ENCODE assay signal across 22 cellular contexts in genomic region chr10:13110908-13111307, GRCh38. TPM values are rescaled to one million over a fixed set of nuclear protein-coding genes. Genes with fewer than 3 reads are reported as not detected.
DNase-seq lines count a peak whose midpoint lies in the region; ATAC-seq and TF ChIP-seq lines count a peak whose summit lies in the region.
"Had no signal": no experiment of that assay in that cellular context is flagged by ENCODE, and none has a peak within 500 bp of the region (broad histone marks: within the 10 kb centered on the region; RNA-seq: fewer than 3 reads in every experiment).

No MANE protein-coding gene starts in this region.

- WGBS in trophoblast cell (ENCODE audit: extremely low coverage, insufficient coverage, insufficient read length) = no CpG with 5 or more reads among the region's 3 CpGs
- WGBS in ovary, 3 donors = 61 to 72% (median 65%) methylated on average over 3 of the region's 3 CpGs

- no peaks in the 10 kb centered on the region for H3K9me3 Mint-ChIP-seq in activated CD4-positive, alpha-beta T cell treated with anti-CD3 and anti-CD28 coated beads for 36 hours (ENCODE audit: low read depth)
- no peaks in the 10 kb centered on the region for H3K9me3 Mint-ChIP-seq in activated naive CD4-positive, alpha-beta T cell treated with anti-CD3 and anti-CD28 coated beads for 36 hours
- no peaks in the 10 kb centered on the region for H3K9me3 Mint-ChIP-seq in activated T-helper 2 cell treated with anti-CD3 and anti-CD28 coated beads, Interferon-gamma antibody, Interleukin-2, Interleukin-4, amounts not matched to agents 10 μg/mL and 5 μg/mL and 100 μg/mL, durations not matched to agents 14 hours and 24 hours and 36 hours
- H3K9me3 Mint-ChIP-seq: HFFc6 had no signal

- H3K36me3 Mint-ChIP-seq in activated CD4-positive, alpha-beta T cell treated with anti-CD3 and anti-CD28 coated beads for 36 hours (ENCODE audit: low read depth) = peaks cover 33% of the 10 kb centered on the region
- peaks cover 16% of the 10 kb centered on the region for H3K36me3 Mint-ChIP-seq in activated naive CD4-positive, alpha-beta T cell treated with anti-CD3 and anti-CD28 coated beads for 36 hours (ENCODE audit: low read depth)
- H3K36me3 Mint-ChIP-seq in activated T-helper 2 cell treated with anti-CD3 and anti-CD28 coated beads, Interferon-gamma antibody, Interleukin-2, Interleukin-4, amounts not matched to agents 10 μg/mL and 5 μg/mL and 100 μg/mL, durations not matched to agents 14 hours and 24 hours and 36 hours (ENCODE audit: low read depth) = peaks cover 69% of the 10 kb centered on the region

- TF ChIP-seq POLR2A in ovary (IDR thresholded peaks at IDR 0.05) = no peak

- peak; percentile 21 for ATAC-seq in activated CD4-positive, alpha-beta T cell treated with anti-CD3 and anti-CD28 coated beads for 36 hours
- ATAC-seq: HepG2 had no signal

- H3K4me3 ChIP-seq in trophoblast cell (ENCODE audit: low read depth, low read length) (no peak overlapping the region), ovary (no peak overlapping the region)

- H3K27ac Mint-ChIP-seq in activated CD4-positive, alpha-beta T cell treated with anti-CD3 and anti-CD28 coated beads for 36 hours = peak overlapping the region; percentile 66
- peak overlapping the region; percentile 31 for H3K27ac Mint-ChIP-seq in activated naive CD4-positive, alpha-beta T cell treated with anti-CD3 and anti-CD28 coated beads for 36 hours
- H3K27ac Mint-ChIP-seq in activated T-helper 2 cell treated with anti-CD3 and anti-CD28 coated beads, Interferon-gamma antibody, Interleukin-2, Interleukin-4, amounts not matched to agents 10 μg/mL and 5 μg/mL and 100 μg/mL, durations not matched to agents 14 hours and 24 hours and 36 hours = peak overlapping the region; percentile 50
- H3K27ac Mint-ChIP-seq: HFFc6 had no signal

- no peak overlapping the region for H4K12ac ChIP-seq in trophoblast cell (ENCODE audit: low read depth, low read length)

- peak; percentile 35 for DNase-seq in activated CD4-positive, alpha-beta T cell treated with anti-CD3 and anti-CD28 coated beads for 36 hours
- DNase-seq in activated CD4-positive, alpha-beta T cell treated with anti-CD3 and anti-CD28 coated beads, Interleukin-2, amount 50 U/mL, for 48 hours = no peak
- DNase-seq in activated naive CD4-positive, alpha-beta T cell treated with anti-CD3 and anti-CD28 coated beads for 36 hours = peak; percentile 15
- no peak for DNase-seq in activated naive CD4-positive, alpha-beta T cell treated with Interleukin-2 at 50 U/mL for 16 hours
- no peak for DNase-seq in activated T-helper 2 cell treated with anti-CD3 and anti-CD28 coated beads, Interferon-gamma antibody, Interleukin-2, Interleukin-4, amounts not matched to agents 10 μg/mL and 5 μg/mL and 100 μg/mL, durations not matched to agents 14 hours and 24 hours and 36 hours (ENCODE audit: low spot score)
- DNase-seq in trophoblast cell (peak in 1 of 2 donors; percentile 8), hepatic stellate cell (ENCODE audit: low spot score) (no peak), ovary (no peak)
- DNase-seq: AML-193, COR-L47, GDM1, H7, HFFc6, KBM-7, NCI-H1105 treated with DMSO at 0.1 percent for 48 hours, NCI-H1694, NCI-H2081 treated with DMSO at 0.1 percent for 48 hours, NCI-H446 treated with DMSO at 0.1 percent for 48 hours, NCI-H774 had no signal

- CTCF ChIA-PET in activated CD4-positive, alpha-beta T cell treated with anti-CD3 and anti-CD28 coated beads for 36 hours (lab: Charles Lee) = interaction anchor here (1.7 kb wide), 1 partner anchor 10 kb away, joined by 5 read pairs; no protein-coding TSS in a partner anchor
- CTCF ChIA-PET in activated naive CD4-positive, alpha-beta T cell treated with anti-CD3 and anti-CD28 coated beads for 36 hours (lab: Charles Lee) = interaction anchor here (2.4 kb wide), 1 partner anchor 11 kb away, joined by 9 read pairs; the partner anchor contains the start of gene OPTN

- H3K23ac ChIP-seq in trophoblast cell (ENCODE audit: low read length) = no peak overlapping the region

- no peak overlapping the region for H3K4me3 Mint-ChIP-seq in activated CD4-positive, alpha-beta T cell treated with anti-CD3 and anti-CD28 coated beads for 36 hours
- no peak overlapping the region for H3K4me3 Mint-ChIP-seq in activated naive CD4-positive, alpha-beta T cell treated with anti-CD3 and anti-CD28 coated beads for 36 hours
- no peak overlapping the region for H3K4me3 Mint-ChIP-seq in activated T-helper 2 cell treated with anti-CD3 and anti-CD28 coated beads, Interferon-gamma antibody, Interleukin-2, Interleukin-4, amounts not matched to agents 10 μg/mL and 5 μg/mL and 100 μg/mL, durations not matched to agents 14 hours and 24 hours and 36 hours (ENCODE audit: low read depth)
- H3K4me3 Mint-ChIP-seq: HFFc6 had no signal

- H3K27ac ChIP-seq in trophoblast cell (ENCODE audit: low read depth, low read length) = peak overlapping the region; percentile 10
- no peak overlapping the region for H3K27ac ChIP-seq in ovary
- H3K27ac ChIP-seq: 22Rv1, C4-2B had no signal

- no peak overlapping the region for H3K14ac ChIP-seq in trophoblast cell (ENCODE audit: low read length)

- no peak overlapping the region for H3K4me2 ChIP-seq in trophoblast cell (ENCODE audit: low read length)

- H3K79me1 ChIP-seq in trophoblast cell (ENCODE audit: low read length) = peaks cover 6% of the 10 kb centered on the region

- H2BK5ac ChIP-seq in trophoblast cell (ENCODE audit: low read depth, low read length, poor library complexity) = no peak overlapping the region

- no peak overlapping the region for H2BK120ac ChIP-seq in trophoblast cell (ENCODE audit: insufficient read depth, low read length, poor library complexity)

- no peak overlapping the region for H2AK5ac ChIP-seq in trophoblast cell (ENCODE audit: low read length)

- no peak overlapping the region for H3K18ac ChIP-seq in trophoblast cell (ENCODE audit: low read length)

- H3K79me2 ChIP-seq in trophoblast cell (ENCODE audit: control insufficient read depth, insufficient read depth, low read length, poor library complexity) = peaks cover 2% of the 10 kb centered on the region

- peaks cover 45% of the 10 kb centered on the region for H3K4me1 Mint-ChIP-seq in activated CD4-positive, alpha-beta T cell treated with anti-CD3 and anti-CD28 coated beads for 36 hours
- H3K4me1 Mint-ChIP-seq in activated naive CD4-positive, alpha-beta T cell treated with anti-CD3 and anti-CD28 coated beads for 36 hours (ENCODE audit: low read depth) = peaks cover 39% of the 10 kb centered on the region
- peaks cover 35% of the 10 kb centered on the region for H3K4me1 Mint-ChIP-seq in activated T-helper 2 cell treated with anti-CD3 and anti-CD28 coated beads, Interferon-gamma antibody, Interleukin-2, Interleukin-4, amounts not matched to agents 10 μg/mL and 5 μg/mL and 100 μg/mL, durations not matched to agents 14 hours and 24 hours and 36 hours (ENCODE audit: low read depth)

- no peak overlapping the region for H2BK12ac ChIP-seq in trophoblast cell (ENCODE audit: low read length)

- no peak overlapping the region for H3K4ac ChIP-seq in trophoblast cell (ENCODE audit: low read depth, low read length)

- POLR2A ChIA-PET in activated CD4-positive, alpha-beta T cell treated with anti-CD3 and anti-CD28 coated beads for 36 hours (lab: Charles Lee) = interaction anchor here (0.6 kb wide), 1 partner anchor 174 kb away, joined by 3 read pairs; no protein-coding TSS in a partner anchor

- peaks cover 25 to 27% of the 10 kb centered on the region in 2 experiments for H3K36me3 ChIP-seq in trophoblast cell (ENCODE audit: control insufficient read depth in 1 of 2, insufficient read depth in 2 of 2, low read length in 2 of 2)
- no peaks in the 10 kb centered on the region for H3K36me3 ChIP-seq in ovary

- no peak overlapping the region for H4K91ac ChIP-seq in trophoblast cell (ENCODE audit: low read depth, low read length)

- no peak for TF ChIP-seq CTCF in ovary (IDR thresholded peaks at IDR 0.05)

- intact Hi-C loops in activated CD4-positive, alpha-beta T cell treated with anti-CD3 and anti-CD28 coated beads for 36 hours (cut with DNase I, micrococcal nuclease) = no loop called here
- intact Hi-C loops in activated naive CD4-positive, alpha-beta T cell treated with anti-CD3 and anti-CD28 coated beads for 36 hours (cut with micrococcal nuclease) = no loop called here
- intact Hi-C loops in activated T-helper 2 cell treated with anti-CD3 and anti-CD28 coated beads, Interferon-gamma antibody, Interleukin-2, Interleukin-4, amounts not matched to agents 10 μg/mL and 5 μg/mL and 100 μg/mL, durations not matched to agents 14 hours and 24 hours and 36 hours (cut with micrococcal nuclease) = no loop called here
- intact Hi-C loops in ovary (cut with DNase I) = no loop called here

- no peaks in the 10 kb centered on the region for H3K9me3 ChIP-seq in trophoblast cell (ENCODE audit: insufficient read depth, low read depth, low read length)
- no peaks in the 10 kb centered on the region for H3K9me3 ChIP-seq in ovary

- H3K27me3 ChIP-seq in trophoblast cell (ENCODE audit: insufficient read depth, low read length) (no peaks in the 10 kb centered on the region), ovary (no peaks in the 10 kb centered on the region)

- no peaks in the 10 kb centered on the region for H3K27me3 Mint-ChIP-seq in activated CD4-positive, alpha-beta T cell treated with anti-CD3 and anti-CD28 coated beads for 36 hours
- H3K27me3 Mint-ChIP-seq in activated naive CD4-positive, alpha-beta T cell treated with anti-CD3 and anti-CD28 coated beads for 36 hours (ENCODE audit: low read depth) = no peaks in the 10 kb centered on the region
- no peaks in the 10 kb centered on the region for H3K27me3 Mint-ChIP-seq in activated T-helper 2 cell treated with anti-CD3 and anti-CD28 coated beads, Interferon-gamma antibody, Interleukin-2, Interleukin-4, amounts not matched to agents 10 μg/mL and 5 μg/mL and 100 μg/mL, durations not matched to agents 14 hours and 24 hours and 36 hours (ENCODE audit: low read depth)

- H4K8ac ChIP-seq in trophoblast cell (ENCODE audit: low read depth, low read length) = no peak overlapping the region

- H2AFZ ChIP-seq in trophoblast cell (ENCODE audit: insufficient read depth, low read length, poor library complexity) = no peak overlapping the region

- H3K4me1 ChIP-seq in trophoblast cell (ENCODE audit: control insufficient read depth in 1 of 2, insufficient read depth in 2 of 2, low read length in 2 of 2) = peaks cover 7 to 13% of the 10 kb centered on the region in 2 experiments
- peaks cover 14% of the 10 kb centered on the region for H3K4me1 ChIP-seq in ovary (ENCODE audit: insufficient read depth)

- TF ChIP-seq EP300 in ovary (IDR thresholded peaks at IDR 0.05) = no peak

- no peak overlapping the region for H3K9ac ChIP-seq in trophoblast cell (ENCODE audit: low read length)

RNA-seq across cellular contexts. Expression of gene OPTN, which starts 10.9 kb away (rescaled TPM):
- total RNA-seq in activated CD4-positive, alpha-beta T cell treated with anti-CD3 and anti-CD28 coated beads for 36 hours = 10 to 100 TPM; 57.4 to 67.8 TPM
- 10 to 100 TPM; 39.7 to 43.8 TPM for total RNA-seq in activated naive CD4-positive, alpha-beta T cell treated with anti-CD3 and anti-CD28 coated beads for 36 hours
- 49.0 and 53.2 TPM in 2 replicates for total RNA-seq in activated T-helper 2 cell treated with anti-CD3 and anti-CD28 coated beads, Interferon-gamma antibody, Interleukin-2, Interleukin-4, amounts not matched to agents 10 μg/mL and 5 μg/mL and 100 μg/mL, durations not matched to agents 14 hours and 24 hours and 36 hours
- 28.7 and 29.8 TPM in 2 replicates for polyA plus RNA-seq in trophoblast cell (2013)
- total RNA-seq in ovary = 100 to 1,000 TPM in 3 of 7 donors, 10 to 100 TPM in 4; 42.9 to 133 (median 96.2) TPM
- polyA plus RNA-seq in ovary = 10 to 100 TPM; 85.9 to 87.0 TPM

RNA-seq across cellular contexts. Expression of gene MCM10, which starts 50.5 kb away (rescaled TPM):
- total RNA-seq in activated CD4-positive, alpha-beta T cell treated with anti-CD3 and anti-CD28 coated beads for 36 hours = 10 to 100 TPM; 86.0 to 86.2 TPM
- total RNA-seq in activated naive CD4-positive, alpha-beta T cell treated with anti-CD3 and anti-CD28 coated beads for 36 hours = 10 to 100 TPM; 76.9 to 81.1 TPM
- total RNA-seq in activated T-helper 2 cell treated with anti-CD3 and anti-CD28 coated beads, Interferon-gamma antibody, Interleukin-2, Interleukin-4, amounts not matched to agents 10 μg/mL and 5 μg/mL and 100 μg/mL, durations not matched to agents 14 hours and 24 hours and 36 hours = 73.3 and 78.5 TPM in 2 replicates
- 12.6 and 14.3 TPM in 2 replicates for polyA plus RNA-seq in trophoblast cell (2013)
- total RNA-seq in ovary = 1 to 10 TPM in 2 of 7 donors, under 1 TPM in 3, not detected in 2; 0.32 to 1.7 (median 0.89) TPM
- under 1 TPM; 0.20 to 0.28 TPM for polyA plus RNA-seq in ovary

Comparison
In these comparisons a context has a peak if more than half of its experiments do, and no peak if none do; other contexts are left out.
1. DNase-seq: peak in activated CD4-positive, alpha-beta T cell treated with anti-CD3 and anti-CD28 coated beads for 36 hours (single experiment) and activated naive CD4-positive, alpha-beta T cell treated with anti-CD3 and anti-CD28 coated beads for 36 hours (single experiment); none in activated CD4-positive, alpha-beta T cell treated with anti-CD3 and anti-CD28 coated beads, Interleukin-2, amount 50 U/mL, for 48 hours (0 of 2), activated naive CD4-positive, alpha-beta T cell treated with Interleukin-2 at 50 U/mL for 16 hours (single experiment), activated T-helper 2 cell treated with anti-CD3 and anti-CD28 coated beads, Interferon-gamma antibody, Interleukin-2, Interleukin-4, amounts not matched to agents 10 μg/mL and 5 μg/mL and 100 μg/mL, durations not matched to agents 14 hours and 24 hours and 36 hours (single experiment), hepatic stellate cell (single experiment) and ovary (0 of 5).
2. RNA of gene MCM10, which starts 50.5 kb away (total RNA-seq): 86.0 to 86.2 TPM in activated CD4-positive, alpha-beta T cell treated with anti-CD3 and anti-CD28 coated beads for 36 hours, 76.9 to 81.1 TPM in activated naive CD4-positive, alpha-beta T cell treated with anti-CD3 and anti-CD28 coated beads for 36 hours and 73.3 to 78.5 TPM in activated T-helper 2 cell treated with anti-CD3 and anti-CD28 coated beads, Interferon-gamma antibody, Interleukin-2, Interleukin-4, amounts not matched to agents 10 μg/mL and 5 μg/mL and 100 μg/mL, durations not matched to agents 14 hours and 24 hours and 36 hours; 0.32 to 1.7 TPM in ovary; every median in the first group is over 10 times any median in the second.
3. Peak in every context shown above with its lines, with median percentiles within 50 percentile points of each other: H3K27ac Mint-ChIP-seq.